Comparison of ENCODE assay signal across 22 cellular contexts in the genomic region with DNA sequence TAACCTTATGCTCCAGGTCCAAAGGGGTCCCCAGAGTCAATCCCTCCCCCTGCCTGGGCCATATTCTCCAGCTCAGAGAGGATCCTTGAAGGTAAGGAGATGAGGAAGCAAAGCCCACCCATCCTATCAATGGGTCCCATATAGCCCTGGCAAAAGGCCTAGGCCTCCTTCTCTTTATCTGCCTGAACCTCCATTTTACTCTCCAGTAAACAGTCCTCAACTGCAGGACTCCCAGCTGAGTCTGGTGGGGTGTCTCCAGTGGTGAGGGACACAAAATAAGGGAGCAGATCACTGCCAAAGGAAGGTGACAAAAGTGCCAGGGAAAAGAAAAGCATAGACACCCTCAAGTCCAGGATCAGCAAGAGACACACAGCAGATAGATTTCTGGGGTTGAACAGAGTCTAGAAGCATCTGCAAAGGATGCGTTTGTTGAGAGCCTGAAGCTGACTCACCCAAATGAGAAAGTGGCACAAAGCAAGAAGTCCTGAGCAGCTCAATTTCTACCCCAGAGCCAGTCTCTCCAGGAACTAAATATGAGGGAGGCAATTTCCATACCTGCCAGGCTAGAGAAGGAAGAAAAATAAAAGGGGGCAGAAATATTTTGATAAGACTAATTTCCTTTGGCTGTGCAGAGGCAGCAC. TPM values are rescaled to one million over a fixed set of nuclear protein-coding genes. Genes with fewer than 3 reads are reported as not detected.
DNase-seq lines count a peak whose midpoint lies in the region; ATAC-seq and TF ChIP-seq lines count a peak whose summit lies in the region.
"Had no signal": no experiment of that assay in that cellular context is flagged by ENCODE, and none has a peak within 500 bp of the region (broad histone marks: within the 10 kb centered on the region; RNA-seq: fewer than 3 reads in every experiment).

No MANE protein-coding gene starts in this region.

- DNase-seq in Karpas-422 (peak; percentile 66), fibroblast of gingiva (ENCODE audit: low read depth) (peak; percentile 35), NOMO-1 treated with dmso at 0.1 percent for 144 hours (lab: John Stamatoyannopoulos, UW; ENCODE audit: unreplicated experiment) (no peak), NCI-H187 (lab: John Stamatoyannopoulos, UW) (no peak), middle frontal gyrus (ENCODE audit: extremely low spot score, low spot score) (no peak)
- DNase-seq in stimulated activated effector memory CD8-positive, alpha-beta T cell treated with anti-CD3 and anti-CD28 coated beads, Interleukin-12 subunit alpha, Interleukin-12 subunit beta, amount 100 ng/mL, for 72 hours (ENCODE audit: low spot score in 2 of 2) = no peak
- DNase-seq: activated CD8-positive, alpha-beta memory T cell treated with anti-CD3 and anti-CD28 coated beads for 24 hours; BE2C; DMS153; GOT3; islet precursor cell; NCI-H1694; NCI-H69; ovary; stomach had no signal

- H3K9ac ChIP-seq in Karpas-422 (ENCODE audit: low read length) = peak overlapping the region; percentile 99

- H3K4me3 ChIP-seq in DOHH2 (ENCODE audit: low read length) (peak overlapping the region; percentile 100), Karpas-422 (ENCODE audit: low read length) (peak overlapping the region; percentile 94; the same call in 1 of the 2 replicates)
- H3K4me3 ChIP-seq: ovary, smooth muscle cell had no signal

- ATAC-seq in stimulated activated effector memory CD8-positive, alpha-beta T cell treated with anti-CD3 and anti-CD28 coated beads, Interleukin-12 subunit alpha, Interleukin-12 subunit beta, amount 100 ng/mL, for 72 hours = no peak
- ATAC-seq in GM21825 (IDR thresholded peaks at IDR 0.05; ENCODE audit: unreplicated experiment) = no peak
- ATAC-seq: activated T-helper 17 cell treated with anti-CD3 and anti-CD28 coated beads, Interleukin-2, amount 50 U/mL, for 72 hours; WTC11 had no signal

- peak overlapping the region; percentile 81 for H3K4me3 Mint-ChIP-seq in stimulated activated effector memory CD8-positive, alpha-beta T cell treated with anti-CD3 and anti-CD28 coated beads, Interleukin-12 subunit alpha, Interleukin-12 subunit beta, amount 100 ng/mL, for 72 hours
- H3K4me3 Mint-ChIP-seq: activated T-helper 17 cell treated with anti-CD3 and anti-CD28 coated beads, Interleukin-2, amount 50 U/mL, for 72 hours; WTC11 had no signal

- H3K36me3 ChIP-seq in DOHH2 (ENCODE audit: control insufficient read depth, low read length) = peaks cover 28% of the 10 kb centered on the region
- peaks cover 10% of the 10 kb centered on the region; the same call in 1 of the 2 replicates for H3K36me3 ChIP-seq in Karpas-422 (ENCODE audit: insufficient read depth, low read length)
- H3K36me3 ChIP-seq: BE2C, ovary, stomach had no signal

- H3K9me3 ChIP-seq in DOHH2 (ENCODE audit: control insufficient read depth, insufficient read depth, low read length) = no peaks in the 10 kb centered on the region
- no peaks in the 10 kb centered on the region for H3K9me3 ChIP-seq in Karpas-422 (ENCODE audit: low read length)
- H3K9me3 ChIP-seq: BE2C, ovary, stomach had no signal

- H4K20me1 ChIP-seq in DOHH2 (ENCODE audit: control insufficient read depth, insufficient read depth, low read depth, low read length) (no peaks in the 10 kb centered on the region), Karpas-422 (ENCODE audit: insufficient read depth, low read depth, low read length) (peaks cover 25% of the 10 kb centered on the region; the same call in 1 of the 2 replicates)

- peaks cover 57% of the 10 kb centered on the region for H3K4me1 ChIP-seq in DOHH2 (ENCODE audit: control insufficient read depth, low read length)
- H3K4me1 ChIP-seq in Karpas-422 (ENCODE audit: low read length) = peaks cover 64% of the 10 kb centered on the region

- H3K27me3 ChIP-seq in DOHH2 (ENCODE audit: control insufficient read depth, low read length) (no peaks in the 10 kb centered on the region), Karpas-422 (ENCODE audit: low read length) (no peaks in the 10 kb centered on the region)
- H3K27me3 ChIP-seq: BE2C, ovary had no signal

- H3K36me3 Mint-ChIP-seq in stimulated activated effector memory CD8-positive, alpha-beta T cell treated with anti-CD3 and anti-CD28 coated beads, Interleukin-12 subunit alpha, Interleukin-12 subunit beta, amount 100 ng/mL, for 72 hours = no peaks in the 10 kb centered on the region

- H3K9me2 ChIP-seq in DOHH2 (replicated peaks; ENCODE audit: control insufficient read depth, low read length) (no peaks in the 10 kb centered on the region), Karpas-422 (replicated peaks; ENCODE audit: insufficient read depth, low read length) (no peaks in the 10 kb centered on the region)

- H3K9me3 Mint-ChIP-seq in stimulated activated effector memory CD8-positive, alpha-beta T cell treated with anti-CD3 and anti-CD28 coated beads, Interleukin-12 subunit alpha, Interleukin-12 subunit beta, amount 100 ng/mL, for 72 hours = no peaks in the 10 kb centered on the region
- H3K9me3 Mint-ChIP-seq: activated T-helper 17 cell treated with anti-CD3 and anti-CD28 coated beads, Interleukin-2, amount 50 U/mL, for 72 hours; WTC11 had no signal

- H3K4me2 ChIP-seq in DOHH2 (ENCODE audit: low read length) = peak overlapping the region; percentile 87
- peak overlapping the region; percentile 89 for H3K4me2 ChIP-seq in Karpas-422 (ENCODE audit: low read depth, low read length, poor library complexity, severe bottlenecking)
- H3K4me2 ChIP-seq: smooth muscle cell had no signal

- H3K4me1 Mint-ChIP-seq in stimulated activated effector memory CD8-positive, alpha-beta T cell treated with anti-CD3 and anti-CD28 coated beads, Interleukin-12 subunit alpha, Interleukin-12 subunit beta, amount 100 ng/mL, for 72 hours = peaks cover 47% of the 10 kb centered on the region

- TF ChIP-seq CTCF in DOHH2 (IDR thresholded peaks at IDR 0.05; ENCODE audit: low read depth, low read length, poor library complexity, severe bottlenecking) = no peak

- H2AFZ ChIP-seq in Karpas-422 (ENCODE audit: low read length) = no peak overlapping the region

- H3F3A ChIP-seq in DOHH2 (ENCODE audit: control insufficient read depth, insufficient read depth) = peaks cover 37% of the 10 kb centered on the region

- H3K79me2 ChIP-seq in DOHH2 (ENCODE audit: control insufficient read depth, low read length) = peaks cover 55% of the 10 kb centered on the region
- peaks cover 26% of the 10 kb centered on the region for H3K79me2 ChIP-seq in Karpas-422 (ENCODE audit: low read length)

- no peak overlapping the region for H3K27ac Mint-ChIP-seq in stimulated activated effector memory CD8-positive, alpha-beta T cell treated with anti-CD3 and anti-CD28 coated beads, Interleukin-12 subunit alpha, Interleukin-12 subunit beta, amount 100 ng/mL, for 72 hours
- H3K27ac Mint-ChIP-seq: activated T-helper 17 cell treated with anti-CD3 and anti-CD28 coated beads, Interleukin-2, amount 50 U/mL, for 72 hours; WTC11 had no signal

- H3K27ac ChIP-seq in DOHH2 (ENCODE audit: low read depth, low read length) (peak overlapping the region; percentile 94), Karpas-422 (ENCODE audit: low read length) (peak overlapping the region; percentile 97)
- H3K27ac ChIP-seq: ovary had no signal

RNA-seq across cellular contexts. Expression of a gene that starts 2.7 kb away (rescaled TPM):
- 93.1 and 101 TPM in 2 replicates for total RNA-seq in Karpas-422 (2014; rRNA removed; shearing (Covaris generic); ENCODE audit: low replicate concordance)
- total RNA-seq: HT-29, RPMI7951 had no signal

Comparison
In these comparisons a context has a peak if more than half of its experiments do, and no peak if none do; other contexts are left out.
1. DNase-seq: peak in Karpas-422 (single experiment) and fibroblast of gingiva (single experiment); none in stimulated activated effector memory CD8-positive, alpha-beta T cell treated with anti-CD3 and anti-CD28 coated beads, Interleukin-12 subunit alpha, Interleukin-12 subunit beta, amount 100 ng/mL, for 72 hours (0 of 2), NOMO-1 treated with dmso at 0.1 percent for 144 hours (single experiment), NCI-H187 (0 of 2) and middle frontal gyrus (single experiment).